Comparison of ENCODE assay signal across 1 cellular context in genomic region chr17:6651483-6652452, GRCh38.
A peak's percentile ranks its signal among the peaks of the same experiment; 100 is the strongest.
TF ChIP-seq lines count a peak whose summit lies in the region.

Gene C17orf100 (plus strand): TSS chr17:6651762. CDS start chr17:6651914, 152 bp downstream.
Gene MED31 (minus strand): TSS chr17:6651605. CDS start chr17:6651528, 77 bp downstream.

TF ChIP-seq in HepG2, 621 proteins besides CTCF, POLR2A, EP300 and RAD21 (continued from another document and continues in another):
- TF ChIP-seq KIAA2018 (CRISPR knock-in tag; IDR thresholded peaks at IDR 0.05; ENCODE audit: borderline replicate concordance): no peak
- no peak for TF ChIP-seq KDM6A (CRISPR knock-in tag; IDR thresholded peaks at IDR 0.05; ENCODE audit: low read depth)
- peak; percentile 98 for TF ChIP-seq ZNF589 (CRISPR knock-in tag; conservative IDR thresholded peaks at IDR 0.05)
- TF ChIP-seq ZNF362 (CRISPR knock-in tag; IDR thresholded peaks at IDR 0.05; ENCODE audit: borderline replicate concordance): no peak; the same call in 1 of the 2 replicates
- TF ChIP-seq ZBTB3 (CRISPR knock-in tag; IDR thresholded peaks at IDR 0.05; ENCODE audit: borderline replicate concordance, low read depth): 0 out of 2 replicates have a peak, but pooled peaks have one; percentile 45
- peak; percentile 75; the same call in 1 of the 2 replicates for TF ChIP-seq RFXAP (CRISPR knock-in tag; IDR thresholded peaks at IDR 0.05; ENCODE audit: borderline replicate concordance)
- no peak for TF ChIP-seq ZSCAN29 (CRISPR knock-in tag; conservative IDR thresholded peaks at IDR 0.05)
- peak; percentile 92 for TF ChIP-seq SAP130 (CRISPR knock-in tag; IDR thresholded peaks at IDR 0.05; ENCODE audit: low read depth)
- no peak for TF ChIP-seq KAT2B (IDR thresholded peaks at IDR 0.05; ENCODE audit: borderline replicate concordance, low read depth, low read length)
- TF ChIP-seq CC2D1A (CRISPR knock-in tag; IDR thresholded peaks at IDR 0.05): no peak
- 0 out of 2 replicates have a peak, but pooled peaks have one; percentile 38 for TF ChIP-seq HBP1 (CRISPR knock-in tag; IDR thresholded peaks at IDR 0.05; ENCODE audit: low read depth)
- peak; percentile 72 for TF ChIP-seq ZMYM4 (CRISPR knock-in tag; IDR thresholded peaks at IDR 0.05)
- TF ChIP-seq REST (IDR thresholded peaks at IDR 0.05; ENCODE audit: borderline replicate concordance in 1 of 2, low read depth in 1 of 2, low read length in 2 of 2): no peak
- no peak for TF ChIP-seq ZNF33A (CRISPR knock-in tag; IDR thresholded peaks at IDR 0.05; ENCODE audit: borderline replicate concordance)
- TF ChIP-seq ZZZ3 (CRISPR knock-in tag; IDR thresholded peaks at IDR 0.05; ENCODE audit: borderline replicate concordance): no peak; the same call in 1 of the 2 replicates
- peak; percentile 94; the same call in 1 of the 2 replicates for TF ChIP-seq FLYWCH1 (CRISPR knock-in tag; IDR thresholded peaks at IDR 0.05)
- no peak; the same call in 1 of the 2 replicates for TF ChIP-seq ZNF691 (CRISPR knock-in tag; IDR thresholded peaks at IDR 0.05; ENCODE audit: borderline replicate concordance, low read depth)
- peak; percentile 60 for TF ChIP-seq ASH2L (IDR thresholded peaks at IDR 0.05; ENCODE audit: insufficient read length, low read depth, low read length)
- TF ChIP-seq ZNF75D (CRISPR knock-in tag; IDR thresholded peaks at IDR 0.05; ENCODE audit: borderline replicate concordance): peak; percentile 97
- TF ChIP-seq ZFP1 (CRISPR knock-in tag; IDR thresholded peaks at IDR 0.05): peak; percentile 41; the same call in 1 of the 2 replicates
- peak; percentile 97 for TF ChIP-seq ZNF891 (CRISPR knock-in tag; IDR thresholded peaks at IDR 0.05)
- peak; percentile 84; the same call in 1 of the 2 replicates for TF ChIP-seq RARG (CRISPR knock-in tag; IDR thresholded peaks at IDR 0.05; ENCODE audit: low read depth)
- TF ChIP-seq ARNT2 (CRISPR knock-in tag; IDR thresholded peaks at IDR 0.05; ENCODE audit: low read depth): peak; percentile 100
- TF ChIP-seq ZBTB38 (CRISPR knock-in tag; IDR thresholded peaks at IDR 0.05): peak; percentile 67; the same call in 1 of the 2 replicates
- TF ChIP-seq ZNF790 (CRISPR knock-in tag; IDR thresholded peaks at IDR 0.05; ENCODE audit: borderline replicate concordance): peak; percentile 93; the same call in 1 of the 2 replicates
- TF ChIP-seq ZNF879 (CRISPR knock-in tag; IDR thresholded peaks at IDR 0.05): peak; percentile 99
- TF ChIP-seq RERE (CRISPR knock-in tag; IDR thresholded peaks at IDR 0.05; ENCODE audit: low read depth): no peak
- peak; percentile 86; the same call in 1 of the 2 replicates for TF ChIP-seq ZNF567 (CRISPR knock-in tag; IDR thresholded peaks at IDR 0.05; ENCODE audit: borderline replicate concordance)
- no peak for TF ChIP-seq TBL1XR1 (IDR thresholded peaks at IDR 0.05; ENCODE audit: borderline replicate concordance, low read length, partially characterized antibody)
- TF ChIP-seq ZBTB14 (CRISPR knock-in tag; IDR thresholded peaks at IDR 0.05): peak; percentile 46
- TF ChIP-seq POGZ (CRISPR knock-in tag; IDR thresholded peaks at IDR 0.05): peak; percentile 11; the same call in 1 of the 2 replicates
